2 cellular contexts compared by ENCODE assay signal in genomic region chr14:101556131-101556530, GRCh38.
TF ChIP-seq lines count a peak whose summit lies in the region.

No MANE protein-coding gene starts in this region.

TF ChIP-seq in SK-N-SH, 30 proteins besides CTCF, POLR2A, EP300 and RAD21 (continued from another document):
- TF ChIP-seq RCOR1 (IDR thresholded peaks at IDR 0.05; ENCODE audit: low read length) (no peak), REST (IDR thresholded peaks at IDR 0.05; ENCODE audit: low read depth, low read length) (no peak), PBX3 (IDR thresholded peaks at IDR 0.05) (no peak), EZH2phosphoT487 (IDR thresholded peaks at IDR 0.05; ENCODE audit: borderline replicate concordance, low read depth) (no peak), NRF1 (IDR thresholded peaks at IDR 0.05; ENCODE audit: low read depth, low read length) (no peak), SMC3 (IDR thresholded peaks at IDR 0.05; ENCODE audit: low read depth, low read length) (no peak), TEAD4 (IDR thresholded peaks at IDR 0.05; ENCODE audit: borderline replicate concordance, insufficient read depth) (no peak), USF1 (IDR thresholded peaks at IDR 0.05; ENCODE audit: borderline replicate concordance, low read depth) (no peak), CHD2 (IDR thresholded peaks at IDR 0.05; ENCODE audit: low read length, partially characterized antibody) (no peak), NFIC (IDR thresholded peaks at IDR 0.05; ENCODE audit: borderline replicate concordance) (no peak), FOXJ3 (CRISPR knock-in tag; IDR thresholded peaks at IDR 0.05) (no peak), JUND (IDR thresholded peaks at IDR 0.05) (no peak), USF2 (IDR thresholded peaks at IDR 0.05; ENCODE audit: borderline replicate concordance, low read depth, low read length) (no peak)

TF ChIP-seq in SK-N-SH treated with all-trans-retinoic acid at 6 μM for 48 hours, 23 proteins besides CTCF, POLR2A, EP300 and RAD21 (continued from another document):
- no peak for TF ChIP-seq PATZ1 (CRISPR knock-in tag; IDR thresholded peaks at IDR 0.05; ENCODE audit: borderline replicate concordance)
- no peak for TF ChIP-seq TSHZ2 (CRISPR knock-in tag; IDR thresholded peaks at IDR 0.05)
- TF ChIP-seq CSDC2 (CRISPR knock-in tag; IDR thresholded peaks at IDR 0.05): no peak
- TF ChIP-seq SNAI2 (CRISPR knock-in tag; IDR thresholded peaks at IDR 0.05): no peak
